ENCODE assay signal across 1 cellular context in genomic region chr17:50394711-50395110, GRCh38.
TF ChIP-seq lines count a peak whose summit lies in the region.

No MANE protein-coding gene starts in this region.

TF ChIP-seq in HEK293T, 16 proteins besides CTCF, POLR2A, EP300 and RAD21:
- TF ChIP-seq ELF4 (IDR thresholded peaks at IDR 0.05) (no peak), TARDBP (IDR thresholded peaks at IDR 0.05) (no peak), FOXK2 (IDR thresholded peaks at IDR 0.05) (no peak), HDGF (IDR thresholded peaks at IDR 0.05; ENCODE audit: borderline replicate concordance) (no peak), PKNOX1 (IDR thresholded peaks at IDR 0.05) (no peak), ARNT (IDR thresholded peaks at IDR 0.05) (no peak), L3MBTL2 (conservative IDR thresholded peaks at IDR 0.05) (no peak), SP1 (IDR thresholded peaks at IDR 0.05) (no peak)
